17 cellular contexts compared by ENCODE assay signal in the genomic region with DNA sequence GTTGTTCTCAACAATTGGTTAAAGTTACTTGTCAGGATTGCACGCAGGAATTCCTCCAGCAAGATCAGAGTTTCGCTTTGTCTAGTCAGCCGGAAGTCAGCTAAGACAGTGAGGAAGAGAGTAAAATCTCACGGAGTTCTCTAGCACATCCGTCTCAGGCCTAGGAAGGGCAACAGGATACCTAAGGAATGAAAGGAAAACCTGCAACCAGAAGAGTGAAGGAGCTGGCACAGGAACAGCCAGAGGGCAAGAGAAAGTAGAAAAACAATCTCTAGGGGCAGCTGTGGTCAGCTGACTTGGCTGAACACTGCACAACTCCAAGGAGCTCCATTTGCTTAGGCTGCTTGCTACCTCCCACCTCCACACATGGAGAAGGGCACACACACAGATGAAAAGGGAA.
A peak's percentile ranks its signal among the peaks of the same experiment; 100 is the strongest.
DNase-seq lines count a peak whose midpoint lies in the region; ATAC-seq and TF ChIP-seq lines count a peak whose summit lies in the region.
"Had no signal": no experiment of that assay in that cellular context is flagged by ENCODE, and none has a peak within 500 bp of the region (broad histone marks: within the 10 kb centered on the region; RNA-seq: fewer than 3 reads in every experiment).

No MANE protein-coding gene starts in this region.

- H3K27ac ChIP-seq in rectal smooth muscle tissue (ENCODE audit: low read depth, low read length): peak overlapping the region; percentile 16
- H3K27ac ChIP-seq: colonic mucosa had no signal

- H3K36me3 ChIP-seq in adipocyte (ENCODE audit: control insufficient read depth, insufficient read depth, low read length, severe bottlenecking) (no peaks in the 10 kb centered on the region), rectal smooth muscle tissue (ENCODE audit: control insufficient read depth, insufficient read depth, low read length) (no peaks in the 10 kb centered on the region)
- H3K36me3 ChIP-seq: colonic mucosa, spleen had no signal

- H3K4me3 ChIP-seq in AG10803 (ENCODE audit: low read length): peak overlapping the region; percentile 38
- H3K4me3 ChIP-seq in adipocyte (ENCODE audit: low read length): peak overlapping the region; percentile 40
- peak overlapping the region; percentile 23 for H3K4me3 ChIP-seq in fibroblast of mammary gland (ENCODE audit: control insufficient read depth, low read depth, low read length)
- no peak overlapping the region for H3K4me3 ChIP-seq in rectal smooth muscle tissue (ENCODE audit: low read length)
- H3K4me3 ChIP-seq: colonic mucosa had no signal

- H3K4me1 ChIP-seq in adipocyte (ENCODE audit: control insufficient read depth, insufficient read depth, low read length) (no peaks in the 10 kb centered on the region), rectal smooth muscle tissue (ENCODE audit: control insufficient read depth, insufficient read depth, low read length) (peaks cover 4% of the 10 kb centered on the region)
- H3K4me1 ChIP-seq: colonic mucosa, spleen had no signal

- TF ChIP-seq CTCF in AG10803 (conservative IDR thresholded peaks at IDR 0.05; ENCODE audit: low read length) (no peak), fibroblast of mammary gland (conservative IDR thresholded peaks at IDR 0.05; ENCODE audit: control insufficient read depth, insufficient read depth, low read depth, low read length) (no peak)

- peak; percentile 57 for DNase-seq in AG10803 (ENCODE audit: low read depth)
- DNase-seq in adipocyte (ENCODE audit: low read depth): no peak
- DNase-seq in fibroblast of mammary gland (ENCODE audit: low read depth): peak; percentile 42
- DNase-seq in NCI-H226: no peak
- DNase-seq in NCI-H82 treated with DMSO at 0.1 percent for 48 hours (lab: John Stamatoyannopoulos, UW; ENCODE audit: unreplicated experiment): no peak
- no peak for DNase-seq in SKM-1 (lab: John Stamatoyannopoulos, UW; ENCODE audit: unreplicated experiment)
- DNase-seq: activated CD4-positive, CD25-positive, alpha-beta regulatory T cell; activated CD8-positive, alpha-beta memory T cell treated with anti-CD3 and anti-CD28 coated beads, Interleukin-2, amount 50 U/mL, for 4 hours; activated naive CD4-positive, alpha-beta T cell treated with anti-CD3 and anti-CD28 coated beads, Interleukin-2, amount 50 U/mL, for 16 hours; colonic mucosa; foreskin fibroblast; NCI-H2029 treated with DMSO at 0.1 percent for 48 hours; SK-N-SH; spleen had no signal

- no peak for ATAC-seq in GM21825 (IDR thresholded peaks at IDR 0.05; ENCODE audit: unreplicated experiment)
- ATAC-seq: natural killer cell treated with Interleukin-12 subunit alpha and Interleukin-12 subunit beta and Interleukin-15 and Interleukin-18, amount 100 ng/mL, for 72 hours had no signal

- H3K9me3 ChIP-seq in adipocyte (ENCODE audit: control insufficient read depth, low read length): no peaks in the 10 kb centered on the region
- H3K9me3 ChIP-seq: colonic mucosa, SK-N-SH, spleen had no signal

- H3K27me3 ChIP-seq in adipocyte (replicated peaks; ENCODE audit: control insufficient read depth, insufficient read depth, low read length): no peaks in the 10 kb centered on the region
- H3K27me3 ChIP-seq in rectal smooth muscle tissue (ENCODE audit: control insufficient read depth, insufficient read depth, low read length): no peaks in the 10 kb centered on the region
- H3K27me3 ChIP-seq: colonic mucosa, spleen had no signal

- no peak overlapping the region for H3K9ac ChIP-seq in adipocyte (ENCODE audit: low read length)
- no peak overlapping the region for H3K9ac ChIP-seq in rectal smooth muscle tissue (ENCODE audit: low read length)
- H3K9ac ChIP-seq: SK-N-SH had no signal

Comparison
In these comparisons a context has a peak if more than half of its experiments do, and no peak if none do; other contexts are left out.
1. DNase-seq: peak in AG10803 (single experiment) and fibroblast of mammary gland (single experiment); none in adipocyte (single experiment), NCI-H226 (single experiment), NCI-H82 treated with DMSO at 0.1 percent for 48 hours (single experiment) and SKM-1 (single experiment).